In genomic region chr11:43685483-43685882, GRCh38 we compare ENCODE assay signal across 1 cellular context.
TF ChIP-seq lines count a peak whose summit lies in the region.

No MANE protein-coding gene starts in this region.

TF ChIP-seq in WTC11, 78 proteins besides CTCF, POLR2A, EP300 and RAD21 (continued from another document):
- no peak for TF ChIP-seq ZNF532 (CRISPR knock-in tag; IDR thresholded peaks at IDR 0.05; ENCODE audit: borderline replicate concordance)
- no peak for TF ChIP-seq JAZF1 (CRISPR knock-in tag; IDR thresholded peaks at IDR 0.05)
- no peak for TF ChIP-seq RELA (CRISPR knock-in tag; IDR thresholded peaks at IDR 0.05; ENCODE audit: borderline replicate concordance)
TF ChIP-seq in WTC11: peak in this region for 0.
